ENCODE assay signal across 13 cellular contexts in the genomic region with DNA sequence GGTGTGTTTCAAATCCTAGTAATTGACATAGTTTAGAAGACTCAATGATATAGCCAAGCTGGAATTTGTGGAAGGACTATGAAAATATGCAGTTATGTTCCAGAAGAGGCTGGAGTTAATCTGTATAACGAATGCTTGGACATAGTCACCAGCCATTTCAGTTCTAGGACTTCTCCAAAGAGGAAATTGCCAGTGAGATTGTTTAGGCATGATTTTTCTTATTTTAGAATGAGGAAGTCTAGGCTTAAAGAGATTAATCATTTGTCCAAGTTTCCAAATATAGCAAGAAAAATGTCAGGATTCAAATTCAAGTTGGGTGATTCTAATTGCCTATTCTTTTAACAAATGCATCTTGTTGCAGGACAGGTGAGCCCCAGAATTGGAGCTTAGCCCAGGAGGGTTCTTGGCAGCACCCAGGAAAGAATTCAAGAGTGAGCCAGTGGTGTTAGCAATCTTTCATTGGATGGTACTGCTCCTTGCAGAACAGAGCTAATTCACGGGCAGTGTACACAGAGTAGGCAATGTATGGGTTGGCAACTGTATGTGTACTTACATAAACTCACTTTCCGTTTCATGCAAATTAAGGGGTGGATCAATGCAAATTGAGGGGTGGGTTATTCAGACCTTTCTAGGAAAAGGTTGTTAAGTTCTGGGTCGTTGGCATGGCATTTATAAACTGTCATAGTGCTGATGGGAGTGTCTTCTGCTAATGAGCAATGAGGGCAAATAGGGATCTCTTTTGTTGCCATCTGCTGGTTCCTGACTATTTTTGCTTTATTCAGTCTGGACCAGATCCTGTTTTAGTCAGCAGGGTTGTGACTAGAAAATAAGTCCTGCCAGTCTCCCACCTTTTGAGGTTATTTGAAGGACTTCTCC.
A peak's percentile ranks its signal among the peaks of the same experiment; 100 is the strongest.
DNase-seq lines count a peak whose midpoint lies in the region; ATAC-seq lines count a peak whose summit lies in the region.
"Had no signal": no experiment of that assay in that cellular context is flagged by ENCODE, and none has a peak within 500 bp of the region (broad histone marks: within the 10 kb centered on the region; RNA-seq: fewer than 3 reads in every experiment).

No MANE protein-coding gene starts in this region.

- no peak overlapping the region for H3K4me3 ChIP-seq in H7 (ENCODE audit: insufficient read depth, low read depth, low read length)
- H3K4me3 ChIP-seq: ovary, tibial nerve had no signal

- H3K36me3 ChIP-seq in H7 (replicated peaks; ENCODE audit: control insufficient read depth, insufficient read depth, low read length): no peaks in the 10 kb centered on the region
- H3K36me3 ChIP-seq: ovary, tibial nerve had no signal

- H3K27me3 ChIP-seq in H7 (ENCODE audit: control insufficient read depth, insufficient read depth, low read length): no peaks in the 10 kb centered on the region
- H3K27me3 ChIP-seq: ovary, tibial nerve had no signal

- ATAC-seq in HG02642 (IDR thresholded peaks at IDR 0.05; ENCODE audit: poor library complexity, unreplicated experiment): no peak
- ATAC-seq: left lobe of liver had no signal

- DNase-seq in NCI-H146 (lab: John Stamatoyannopoulos, UW) (peak; percentile 27), NCI-H146 treated with DMSO at 0.1 percent for 48 hours (lab: John Stamatoyannopoulos, UW; ENCODE audit: unreplicated experiment) (no peak), NCI-H1048 (lab: John Stamatoyannopoulos, UW) (peak; percentile 24), amniotic stem cell (lab: John Stamatoyannopoulos, UW) (peak; percentile 56), retina (peak; percentile 5), H7 (no peak), NCI-H2107 (lab: John Stamatoyannopoulos, UW) (no peak)
- DNase-seq: AML-193, amygdala, ovary had no signal

Comparison
In these comparisons a context has a peak if more than half of its experiments do, and no peak if none do; other contexts are left out.
1. DNase-seq: peak in NCI-H146 (single experiment), NCI-H1048 (single experiment), amniotic stem cell (single experiment) and retina (single experiment); none in NCI-H146 treated with DMSO at 0.1 percent for 48 hours (single experiment), H7 (single experiment) and NCI-H2107 (single experiment).